Comparison of ENCODE assay signal across 16 cellular contexts in the genomic region with DNA sequence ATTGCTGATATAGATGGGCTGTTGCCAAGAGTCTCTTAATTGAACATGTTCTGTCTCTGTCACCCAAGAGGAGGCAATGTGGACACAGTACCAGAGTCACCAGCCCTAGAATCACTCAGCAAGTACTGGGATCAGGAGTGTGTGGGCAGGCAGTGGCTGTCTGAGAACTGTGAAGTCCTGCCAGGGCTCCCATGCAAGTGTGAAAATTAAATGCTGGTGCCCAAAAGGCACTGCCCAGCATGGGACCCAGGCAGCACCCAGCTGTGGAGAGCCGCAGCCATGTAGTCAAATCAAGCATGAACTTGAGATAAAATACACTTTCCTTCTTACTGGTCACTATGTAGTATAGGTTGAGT.
"Had no signal": no experiment of that assay in that cellular context is flagged by ENCODE, and none has a peak within 500 bp of the region (broad histone marks: within the 10 kb centered on the region; RNA-seq: fewer than 3 reads in every experiment).

No MANE protein-coding gene starts in this region.

- ATAC-seq: T-cell had no signal

- H3K4me3 Mint-ChIP-seq: activated B cell treated with CpG ODN at 0.5 μM for 24 hours; activated naive CD8-positive, alpha-beta T cell; activated T-helper 1 cell treated with anti-CD3 and anti-CD28 coated beads, Interleukin-12 subunit alpha, Interleukin-12 subunit beta, Interleukin-2, Interleukin-4 antibody, amounts not matched to agents 30 ng/mL and 10 ng/mL and 1 ng/mL, durations not matched to agents 14 hours and 24 hours and 36 hours; stimulated activated naive CD8-positive, alpha-beta T cell treated with anti-CD3 and anti-CD28 coated beads, Interleukin-15, Interleukin-2, amounts not matched to agents 100 ng/mL and 50 ng/mL, for 24 hours; T-cell; type B pancreatic cell had no signal

- H3K27me3 Mint-ChIP-seq: activated B cell treated with CpG ODN at 0.5 μM for 24 hours; activated naive CD8-positive, alpha-beta T cell; progenitor cell of endocrine pancreas; stimulated activated naive CD8-positive, alpha-beta T cell treated with anti-CD3 and anti-CD28 coated beads, Interleukin-15, Interleukin-2, amounts not matched to agents 100 ng/mL and 50 ng/mL, for 24 hours; T-cell; type B pancreatic cell had no signal

- H3K36me3 Mint-ChIP-seq: activated naive CD8-positive, alpha-beta T cell had no signal

- DNase-seq: activated B cell treated with CpG ODN at 0.5 μM for 24 hours; activated CD4-positive, alpha-beta T cell treated with anti-CD3 and anti-CD28 coated beads for 4 hours; amniotic stem cell; foreskin fibroblast; hippocampal formation; islet precursor cell; mammary epithelial cell; midbrain; stimulated activated CD4-positive, alpha-beta T cell treated with anti-CD3 and anti-CD28 coated beads, Interleukin-2, amount 100 ng/mL, for 24 hours; T-cell had no signal

- H3K27ac ChIP-seq: epithelial cell of prostate had no signal

- H3K27ac Mint-ChIP-seq: activated B cell treated with CpG ODN at 0.5 μM for 24 hours; activated naive CD8-positive, alpha-beta T cell; activated T-helper 1 cell treated with anti-CD3 and anti-CD28 coated beads, Interleukin-12 subunit alpha, Interleukin-12 subunit beta, Interleukin-2, Interleukin-4 antibody, amounts not matched to agents 30 ng/mL and 10 ng/mL and 1 ng/mL, durations not matched to agents 14 hours and 24 hours and 36 hours; progenitor cell of endocrine pancreas; stimulated activated naive CD8-positive, alpha-beta T cell treated with anti-CD3 and anti-CD28 coated beads, Interleukin-15, Interleukin-2, amounts not matched to agents 100 ng/mL and 50 ng/mL, for 24 hours; T-cell; type B pancreatic cell had no signal

- H3K9me3 Mint-ChIP-seq: activated B cell treated with CpG ODN at 0.5 μM for 24 hours; activated T-helper 1 cell treated with anti-CD3 and anti-CD28 coated beads, Interleukin-12 subunit alpha, Interleukin-12 subunit beta, Interleukin-2, Interleukin-4 antibody, amounts not matched to agents 30 ng/mL and 10 ng/mL and 1 ng/mL, durations not matched to agents 14 hours and 24 hours and 36 hours; stimulated activated naive CD8-positive, alpha-beta T cell treated with anti-CD3 and anti-CD28 coated beads, Interleukin-15, Interleukin-2, amounts not matched to agents 100 ng/mL and 50 ng/mL, for 24 hours; T-cell had no signal
